9 cellular contexts compared by ENCODE assay signal in genomic region chr15:68797589-68798377, GRCh38. TPM values are rescaled to one million over a fixed set of nuclear protein-coding genes. Genes with fewer than 3 reads are reported as not detected.
DNase-seq lines count a peak whose midpoint lies in the region; TF ChIP-seq lines count a peak whose summit lies in the region.
"Had no signal": no experiment of that assay in that cellular context is flagged by ENCODE, and none has a peak within 500 bp of the region (broad histone marks: within the 10 kb centered on the region; RNA-seq: fewer than 3 reads in every experiment).

No MANE protein-coding gene starts in this region.

- WGBS in mesendoderm (ENCODE audit: extremely low coverage, insufficient coverage, low lambda C conversion rate), result no CpG with 5 or more reads among the region's 7 CpGs
- 18 to 30% methylated on average over 7 of the region's 7 CpGs for WGBS in tibial nerve, 2 donors
- 69% methylated on average over 6 of the region's 7 CpGs for WGBS in esophagus muscularis mucosa

- no peaks in the 10 kb centered on the region for H3K9me3 Mint-ChIP-seq in activated naive CD4-positive, alpha-beta T cell treated with anti-CD3 and anti-CD28 coated beads, Interleukin-2, amount 50 U/mL, for 24 hours

- no peak for TF ChIP-seq POLR2A in tibial nerve (IDR thresholded peaks at IDR 0.05)
- no peak for TF ChIP-seq POLR2A in esophagus muscularis mucosa (IDR thresholded peaks at IDR 0.05; ENCODE audit: low read depth)

- H2BK5ac ChIP-seq in mesendoderm (ENCODE audit: low read length), result no peak overlapping the region

- no peak overlapping the region for H3K4me2 ChIP-seq in mesendoderm (ENCODE audit: low read length)

- no peak overlapping the region for H2AK5ac ChIP-seq in mesendoderm (ENCODE audit: low read length)

- no peaks in the 10 kb centered on the region for H3K9me3 ChIP-seq in tibial nerve
- H3K9me3 ChIP-seq in esophagus muscularis mucosa, result no peaks in the 10 kb centered on the region

- H3K36me3 ChIP-seq in mesendoderm (ENCODE audit: control insufficient read depth, insufficient read depth, low read length) (no peaks in the 10 kb centered on the region), tibial nerve (no peaks in the 10 kb centered on the region), esophagus muscularis mucosa (no peaks in the 10 kb centered on the region)

- peaks cover 18% of the 10 kb centered on the region for H3K4me1 ChIP-seq in mesendoderm (ENCODE audit: control insufficient read depth, low read depth, low read length)
- H3K4me1 ChIP-seq in tibial nerve, result peaks cover 2 to 92% (median 57%) of the 10 kb centered on the region in 4 donors
- peaks cover 66 to 90% (median 75%) of the 10 kb centered on the region in 4 donors for H3K4me1 ChIP-seq in esophagus muscularis mucosa

- no peak overlapping the region for H2BK120ac ChIP-seq in mesendoderm (ENCODE audit: low read depth, low read length)

- no peaks in the 10 kb centered on the region for H3K27me3 Mint-ChIP-seq in activated naive CD4-positive, alpha-beta T cell treated with anti-CD3 and anti-CD28 coated beads, Interleukin-2, amount 50 U/mL, for 24 hours

- no peak overlapping the region for H4K5ac ChIP-seq in mesendoderm (ENCODE audit: low read length)

- peak overlapping the region; percentile 68 for H3K27ac Mint-ChIP-seq in activated naive CD4-positive, alpha-beta T cell treated with anti-CD3 and anti-CD28 coated beads, Interleukin-2, amount 50 U/mL, for 24 hours

- TF ChIP-seq EP300 in tibial nerve (IDR thresholded peaks at IDR 0.05) (peak in 1 of 2 donors; percentile 35), esophagus muscularis mucosa (IDR thresholded peaks at IDR 0.05) (no peak)

- peaks cover 11% of the 10 kb centered on the region for H3K36me3 Mint-ChIP-seq in activated naive CD4-positive, alpha-beta T cell treated with anti-CD3 and anti-CD28 coated beads, Interleukin-2, amount 50 U/mL, for 24 hours

- H4K8ac ChIP-seq in mesendoderm (ENCODE audit: low read depth, low read length), result no peak overlapping the region

- H3K4ac ChIP-seq in mesendoderm (ENCODE audit: low read depth, low read length), result no peak overlapping the region

- H3K4me3 ChIP-seq in mesendoderm (ENCODE audit: low read length), result no peak overlapping the region
- H3K4me3 ChIP-seq in tibial nerve, result no peak overlapping the region
- no peak overlapping the region for H3K4me3 ChIP-seq in esophagus muscularis mucosa

- peaks cover 94% of the 10 kb centered on the region for H3K4me1 Mint-ChIP-seq in activated naive CD4-positive, alpha-beta T cell treated with anti-CD3 and anti-CD28 coated beads, Interleukin-2, amount 50 U/mL, for 24 hours

- DNase-seq in activated naive CD4-positive, alpha-beta T cell treated with Interleukin-2 at 50 U/mL for 16 hours, result no peak
- DNase-seq in mesendoderm (peak; percentile 63), tibial nerve (ENCODE audit: low spot score in 2 of 2) (no peak), NCI-H2227 (lab: John Stamatoyannopoulos, UW; ENCODE audit: unreplicated experiment) (no peak), SW 1271 (lab: John Stamatoyannopoulos, UW) (no peak), esophagus muscularis mucosa (ENCODE audit: extremely low spot score) (no peak)
- DNase-seq: effector CD8-positive, alpha-beta T cell had no signal

- no peak overlapping the region for H3K56ac ChIP-seq in mesendoderm (ENCODE audit: low read length)

- H3K79me2 ChIP-seq in mesendoderm (ENCODE audit: control insufficient read depth, insufficient read depth, low read length), result peaks cover 78% of the 10 kb centered on the region

- peak overlapping the region; percentile 31 for H3K4me3 Mint-ChIP-seq in activated naive CD4-positive, alpha-beta T cell treated with anti-CD3 and anti-CD28 coated beads, Interleukin-2, amount 50 U/mL, for 24 hours

- no peak overlapping the region for H3K18ac ChIP-seq in mesendoderm (ENCODE audit: low read length)

- no peak overlapping the region for H3K23ac ChIP-seq in mesendoderm (ENCODE audit: low read length)

- H3K27ac ChIP-seq in angular gyrus (ENCODE audit: low read depth, low read length) (peak overlapping the region; percentile 85), mesendoderm (ENCODE audit: low read depth, low read length) (no peak overlapping the region), tibial nerve (peak overlapping the region; percentile 26 to 88 (median 60)), esophagus muscularis mucosa (replicated peaks in 1 of 4) (peak overlapping the region in 2 of 4 donors; percentile 14 to 39)

- no peaks in the 10 kb centered on the region for H3K27me3 ChIP-seq in mesendoderm (ENCODE audit: insufficient read depth, low read length, poor library complexity)
- no peaks in the 10 kb centered on the region for H3K27me3 ChIP-seq in tibial nerve
- H3K27me3 ChIP-seq in esophagus muscularis mucosa, result no peaks in the 10 kb centered on the region

- H3K79me1 ChIP-seq in mesendoderm (ENCODE audit: low read length), result peaks cover 52% of the 10 kb centered on the region

- intact Hi-C loops in esophagus muscularis mucosa (cut with DNase I), result no loop called here

- TF ChIP-seq CTCF in tibial nerve (IDR thresholded peaks at IDR 0.05) (no peak), esophagus muscularis mucosa (IDR thresholded peaks at IDR 0.05) (no peak)

- no peak overlapping the region for H2BK15ac ChIP-seq in mesendoderm (replicated peaks; ENCODE audit: low read depth)

- peak overlapping the region; percentile 9 for H3K9ac ChIP-seq in mesendoderm (ENCODE audit: low read length)

RNA-seq across cellular contexts. Expression of gene ANP32A, which starts 22.9 kb away (rescaled TPM):
- 442 TPM for polyA plus RNA-seq in mesendoderm (2013, experiment 1 of 2)
- 440 TPM for polyA plus RNA-seq in mesendoderm (2013, experiment 2 of 2)
- 10 to 100 TPM; 33.1 to 65.1 (median 41.1) TPM for total RNA-seq in tibial nerve
- total RNA-seq in esophagus muscularis mucosa, result 10 to 100 TPM; 35.3 to 64.1 (median 51.1) TPM
